1 cellular context compared by ENCODE assay signal in the genomic region with DNA sequence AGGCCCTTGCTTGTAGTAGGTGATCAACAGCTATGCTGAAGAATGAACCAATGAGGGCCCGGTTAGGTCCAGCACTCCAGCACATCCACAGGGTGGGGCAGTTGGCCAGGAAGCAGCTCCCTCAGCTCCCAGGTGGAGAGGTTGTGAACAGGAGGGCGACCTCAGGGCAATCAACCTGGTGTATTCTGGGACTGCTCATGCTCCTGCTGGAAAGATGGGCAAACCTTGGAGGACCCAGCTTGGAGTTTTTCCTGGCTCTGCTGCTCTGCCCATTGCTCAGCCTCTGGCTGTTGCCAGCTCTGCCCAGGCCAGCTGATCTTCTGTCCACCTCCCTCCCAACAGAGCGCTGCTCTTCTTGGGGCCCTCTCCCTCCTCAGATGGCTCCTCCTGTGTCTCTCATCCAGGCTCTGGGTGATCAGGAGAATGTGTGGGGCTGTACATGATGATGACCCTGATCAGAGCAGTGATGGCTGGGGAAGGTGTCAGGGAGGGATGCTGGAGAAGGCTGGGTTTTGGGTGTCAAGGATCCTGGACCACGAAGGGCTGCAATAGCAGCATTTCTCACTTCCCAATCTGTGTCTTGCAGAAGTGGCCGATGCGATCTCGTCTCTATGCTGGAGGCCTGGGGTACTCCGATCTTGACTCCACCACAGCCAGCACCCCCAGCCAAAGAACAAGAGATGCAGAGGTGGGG.
A peak's percentile ranks its signal among the peaks of the same experiment; 100 is the strongest.
TF ChIP-seq lines count a peak whose summit lies in the region.

No MANE protein-coding gene starts in this region.

TF ChIP-seq in HepG2, 621 proteins besides CTCF, POLR2A, EP300 and RAD21 (continued from another document and continues in another):
- TF ChIP-seq ZHX1 (CRISPR knock-in tag; IDR thresholded peaks at IDR 0.05; ENCODE audit: low read depth): no peak
- TF ChIP-seq AHR (CRISPR knock-in tag; IDR thresholded peaks at IDR 0.05): no peak
- no peak for TF ChIP-seq MYC (CRISPR knock-in tag; IDR thresholded peaks at IDR 0.05; ENCODE audit: borderline replicate concordance)
- TF ChIP-seq ZFP41 (CRISPR knock-in tag; IDR thresholded peaks at IDR 0.05; ENCODE audit: borderline replicate concordance): 0 out of 2 replicates have a peak, but pooled peaks have one; percentile 60
- 0 out of 2 replicates have a peak, but pooled peaks have one; percentile 16 for TF ChIP-seq BHLHE40 (IDR thresholded peaks at IDR 0.05; ENCODE audit: low read length)
- peak; percentile 14 to 37; a peak in 1 of 4 replicates for TF ChIP-seq HMGXB4 (CRISPR knock-in tag; IDR thresholded peaks at IDR 0.05; ENCODE audit: borderline replicate concordance in 1 of 2, low read depth in 1 of 2)
- no peak for TF ChIP-seq GATA4 (IDR thresholded peaks at IDR 0.05; ENCODE audit: borderline replicate concordance, low read depth)
- TF ChIP-seq ZBTB3 (CRISPR knock-in tag; IDR thresholded peaks at IDR 0.05; ENCODE audit: borderline replicate concordance, low read depth): no peak
- no peak for TF ChIP-seq KLF16 (CRISPR knock-in tag; IDR thresholded peaks at IDR 0.05)
- TF ChIP-seq ZNF788 (CRISPR knock-in tag; IDR thresholded peaks at IDR 0.05; ENCODE audit: borderline replicate concordance): no peak
- TF ChIP-seq ZNF207 (IDR thresholded peaks at IDR 0.05; ENCODE audit: borderline replicate concordance): no peak
- TF ChIP-seq ZNF230 (CRISPR knock-in tag; IDR thresholded peaks at IDR 0.05): no peak
- no peak for TF ChIP-seq FOSL2 (CRISPR knock-in tag; IDR thresholded peaks at IDR 0.05)
- TF ChIP-seq SKIL (CRISPR knock-in tag; IDR thresholded peaks at IDR 0.05; ENCODE audit: borderline replicate concordance): no peak
- TF ChIP-seq ZBED4 (CRISPR knock-in tag; IDR thresholded peaks at IDR 0.05; ENCODE audit: borderline replicate concordance): peak; percentile 66; the same call in 1 of the 2 replicates
- peak; percentile 58; the same call in 1 of the 2 replicates for TF ChIP-seq FOXA3 (CRISPR knock-in tag; IDR thresholded peaks at IDR 0.05)
- TF ChIP-seq ZFAT (CRISPR knock-in tag; conservative IDR thresholded peaks at IDR 0.05): no peak
- TF ChIP-seq ARNT2 (CRISPR knock-in tag; IDR thresholded peaks at IDR 0.05; ENCODE audit: low read depth): peak; percentile 54; the same call in 1 of the 2 replicates
- TF ChIP-seq SRSF4 (IDR thresholded peaks at IDR 0.05; ENCODE audit: low read depth, low read length, poor library complexity, severe bottlenecking): no peak
- no peak for TF ChIP-seq PCBP2 (optimal IDR thresholded peaks at IDR 0.05; ENCODE audit: low read depth, low read length, poor library complexity, severe bottlenecking)
- TF ChIP-seq HNRNPUL1 (IDR thresholded peaks at IDR 0.05; ENCODE audit: low read depth, low read length): no peak
- TF ChIP-seq AFF4 (CRISPR knock-in tag; IDR thresholded peaks at IDR 0.05): no peak
- peak; percentile 54 for TF ChIP-seq ELF3 (CRISPR knock-in tag; IDR thresholded peaks at IDR 0.05)
- TF ChIP-seq ZUFSP (CRISPR knock-in tag; IDR thresholded peaks at IDR 0.05; ENCODE audit: borderline replicate concordance): no peak
- TF ChIP-seq ONECUT2 (CRISPR knock-in tag; IDR thresholded peaks at IDR 0.05): no peak
- TF ChIP-seq FOXK1 (CRISPR knock-in tag; IDR thresholded peaks at IDR 0.05; ENCODE audit: borderline replicate concordance, low read depth): no peak
- no peak for TF ChIP-seq IKZF4 (CRISPR knock-in tag; IDR thresholded peaks at IDR 0.05; ENCODE audit: borderline replicate concordance, low read depth, not compliant biosample characterization)
- no peak for TF ChIP-seq MLXIP (CRISPR knock-in tag; IDR thresholded peaks at IDR 0.05; ENCODE audit: borderline replicate concordance)
- 0 out of 2 replicates have a peak, but pooled peaks have one; percentile 20 for TF ChIP-seq GABPB1 (CRISPR knock-in tag; IDR thresholded peaks at IDR 0.05)
- TF ChIP-seq POLR2AphosphoS5 (IDR thresholded peaks at IDR 0.05; ENCODE audit: low read depth, low read length): no peak
- TF ChIP-seq HDAC2 (CRISPR knock-in tag; IDR thresholded peaks at IDR 0.05): 0 out of 2 replicates have a peak, but pooled peaks have one; percentile 37
- TF ChIP-seq ZBTB7A (CRISPR knock-in tag; IDR thresholded peaks at IDR 0.05): no peak
- TF ChIP-seq ZNF598 (CRISPR knock-in tag; IDR thresholded peaks at IDR 0.05; ENCODE audit: borderline replicate concordance): peak; percentile 43; the same call in 1 of the 2 replicates
